ENCODE assay signal across 1 cellular context in genomic region chr14:67722293-67722692, GRCh38.
TF ChIP-seq lines count a peak whose summit lies in the region.

No MANE protein-coding gene starts in this region.

TF ChIP-seq in GM12891, 5 proteins besides CTCF, POLR2A, EP300 and RAD21:
- no peak for TF ChIP-seq TAF1 (IDR thresholded peaks at IDR 0.05; ENCODE audit: low read depth, low read length)
- no peak for TF ChIP-seq PAX5 (IDR thresholded peaks at IDR 0.05; ENCODE audit: insufficient read depth, low read length, severe bottlenecking)
